ENCODE assay signal across 26 cellular contexts in the genomic region with DNA sequence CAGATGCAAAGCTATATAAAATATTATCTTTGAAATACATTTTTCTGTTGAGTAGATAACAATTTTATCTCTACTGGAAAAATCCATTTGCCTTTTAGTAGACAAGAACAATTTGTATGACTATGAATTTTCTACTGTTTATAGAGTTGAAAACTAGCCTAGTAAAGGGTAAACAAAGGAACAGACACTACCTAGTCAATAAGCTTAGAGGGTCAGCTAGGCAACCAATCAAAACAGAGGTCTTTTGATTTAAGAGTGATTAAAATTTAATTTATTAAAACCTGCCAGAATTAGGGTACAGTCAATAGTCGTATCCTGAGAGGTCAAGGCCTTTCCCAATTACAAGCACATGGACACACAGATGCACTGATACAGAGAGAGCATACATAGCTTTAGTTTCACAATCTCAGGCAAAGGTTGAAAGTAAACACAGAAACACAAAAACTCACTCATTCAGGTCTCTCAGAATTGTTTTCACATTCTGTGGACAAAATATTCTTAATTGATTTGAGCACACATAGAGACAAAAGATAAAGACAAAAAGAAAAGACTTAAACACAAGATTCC. TPM values are rescaled to one million over a fixed set of nuclear protein-coding genes. Genes with fewer than 3 reads are reported as not detected.
"Had no signal": no experiment of that assay in that cellular context is flagged by ENCODE, and none has a peak within 500 bp of the region (broad histone marks: within the 10 kb centered on the region; RNA-seq: fewer than 3 reads in every experiment).

No MANE protein-coding gene starts in this region.

- FAIRE-seq: endothelial cell of umbilical vein, kidney, urothelium cell line had no signal

- H3K4me1 ChIP-seq: esophagus muscularis mucosa, left ventricle myocardium inferior, lower lobe of right lung, prostate gland, right atrium auricular region, spleen, testis, tibial artery, upper lobe of left lung had no signal

- DNase-seq: dermis blood vessel endothelial cell; effector memory CD4-positive, alpha-beta T cell; foreskin melanocyte; head of caudate nucleus; kidney; left cardiac atrium; left ventricle myocardium inferior; lower lobe of right lung; naive thymus-derived CD8-positive, alpha-beta T cell; nephron progenitor cell; nucleus accumbens; spleen; stimulated activated CD4-positive, alpha-beta T cell treated with anti-CD3 and anti-CD28 coated beads, Interleukin-4, amount 100 ng/mL, for 4 hours; stimulated activated naive CD8-positive, alpha-beta T cell treated with anti-CD3 and anti-CD28 coated beads, Interleukin-15, Interleukin-2, amounts not matched to agents 100 U/mL and 50 U/mL, for 24 hours; substantia nigra; testis; tibial artery; upper lobe of left lung had no signal

- H3K9me3 ChIP-seq: esophagus muscularis mucosa, lower lobe of right lung, prostate gland, right atrium auricular region, testis, upper lobe of left lung had no signal

- H3K27ac ChIP-seq: coronary artery, esophagus muscularis mucosa, left ventricle myocardium inferior, lower lobe of right lung, prostate gland, right atrium auricular region, skin epidermis, spleen, testis, tibial artery, upper lobe of left lung had no signal

- H3K4me3 ChIP-seq: coronary artery, esophagus muscularis mucosa, left ventricle myocardium inferior, lower lobe of right lung, prostate gland, right atrium auricular region, skin epidermis, spleen, testis, tibial artery, upper lobe of left lung had no signal

- ATAC-seq: left cardiac atrium; lower lobe of right lung; naive thymus-derived CD8-positive, alpha-beta T cell; stimulated activated memory B cell treated with anti-CD40 and anti-IgM and Interleukin-4, amounts not matched to agents 10 μg/mL and 1 μg/mL and 100 μg/mL, for 72 hours; stimulated activated naive CD8-positive, alpha-beta T cell treated with anti-CD3 and anti-CD28 coated beads, Interleukin-15, Interleukin-2, amounts not matched to agents 100 U/mL and 50 U/mL, for 24 hours had no signal

- H3K27me3 ChIP-seq: esophagus muscularis mucosa, right atrium auricular region, spleen, testis, tibial artery, upper lobe of left lung had no signal

- H3K36me3 ChIP-seq: esophagus muscularis mucosa, left ventricle myocardium inferior, lower lobe of right lung, prostate gland, right atrium auricular region, spleen, tibial artery, upper lobe of left lung had no signal

RNA-seq across cellular contexts. Expression of a gene that starts 24.5 kb away (rescaled TPM):
- total RNA-seq: endothelial cell of umbilical vein; naive thymus-derived CD8-positive, alpha-beta T cell had no signal
- polyA plus RNA-seq: naive thymus-derived CD8-positive, alpha-beta T cell had no signal
